In genomic region chr12:125113800-125114199, GRCh38 we compare ENCODE assay signal across 1 cellular context.
TF ChIP-seq lines count a peak whose summit lies in the region.

No MANE protein-coding gene starts in this region.

TF ChIP-seq in GM23338, 12 proteins besides CTCF, POLR2A, EP300 and RAD21 (continued from another document):
- TF ChIP-seq ETS1 (IDR thresholded peaks at IDR 0.05) (no peak), ZNF114 (CRISPR knock-in tag; IDR thresholded peaks at IDR 0.05) (no peak), JUNB (IDR thresholded peaks at IDR 0.05; ENCODE audit: unreplicated experiment) (no peak), ZNF331 (CRISPR knock-in tag; IDR thresholded peaks at IDR 0.05; ENCODE audit: low read depth) (no peak), CREB1 (CRISPR knock-in tag; IDR thresholded peaks at IDR 0.05; ENCODE audit: low read depth) (no peak), POLR2AphosphoS5 (IDR thresholded peaks at IDR 0.05; ENCODE audit: low read depth) (no peak), STAT1 (IDR thresholded peaks at IDR 0.05; ENCODE audit: unreplicated experiment) (no peak)
- TF ChIP-seq, protein P1, sequence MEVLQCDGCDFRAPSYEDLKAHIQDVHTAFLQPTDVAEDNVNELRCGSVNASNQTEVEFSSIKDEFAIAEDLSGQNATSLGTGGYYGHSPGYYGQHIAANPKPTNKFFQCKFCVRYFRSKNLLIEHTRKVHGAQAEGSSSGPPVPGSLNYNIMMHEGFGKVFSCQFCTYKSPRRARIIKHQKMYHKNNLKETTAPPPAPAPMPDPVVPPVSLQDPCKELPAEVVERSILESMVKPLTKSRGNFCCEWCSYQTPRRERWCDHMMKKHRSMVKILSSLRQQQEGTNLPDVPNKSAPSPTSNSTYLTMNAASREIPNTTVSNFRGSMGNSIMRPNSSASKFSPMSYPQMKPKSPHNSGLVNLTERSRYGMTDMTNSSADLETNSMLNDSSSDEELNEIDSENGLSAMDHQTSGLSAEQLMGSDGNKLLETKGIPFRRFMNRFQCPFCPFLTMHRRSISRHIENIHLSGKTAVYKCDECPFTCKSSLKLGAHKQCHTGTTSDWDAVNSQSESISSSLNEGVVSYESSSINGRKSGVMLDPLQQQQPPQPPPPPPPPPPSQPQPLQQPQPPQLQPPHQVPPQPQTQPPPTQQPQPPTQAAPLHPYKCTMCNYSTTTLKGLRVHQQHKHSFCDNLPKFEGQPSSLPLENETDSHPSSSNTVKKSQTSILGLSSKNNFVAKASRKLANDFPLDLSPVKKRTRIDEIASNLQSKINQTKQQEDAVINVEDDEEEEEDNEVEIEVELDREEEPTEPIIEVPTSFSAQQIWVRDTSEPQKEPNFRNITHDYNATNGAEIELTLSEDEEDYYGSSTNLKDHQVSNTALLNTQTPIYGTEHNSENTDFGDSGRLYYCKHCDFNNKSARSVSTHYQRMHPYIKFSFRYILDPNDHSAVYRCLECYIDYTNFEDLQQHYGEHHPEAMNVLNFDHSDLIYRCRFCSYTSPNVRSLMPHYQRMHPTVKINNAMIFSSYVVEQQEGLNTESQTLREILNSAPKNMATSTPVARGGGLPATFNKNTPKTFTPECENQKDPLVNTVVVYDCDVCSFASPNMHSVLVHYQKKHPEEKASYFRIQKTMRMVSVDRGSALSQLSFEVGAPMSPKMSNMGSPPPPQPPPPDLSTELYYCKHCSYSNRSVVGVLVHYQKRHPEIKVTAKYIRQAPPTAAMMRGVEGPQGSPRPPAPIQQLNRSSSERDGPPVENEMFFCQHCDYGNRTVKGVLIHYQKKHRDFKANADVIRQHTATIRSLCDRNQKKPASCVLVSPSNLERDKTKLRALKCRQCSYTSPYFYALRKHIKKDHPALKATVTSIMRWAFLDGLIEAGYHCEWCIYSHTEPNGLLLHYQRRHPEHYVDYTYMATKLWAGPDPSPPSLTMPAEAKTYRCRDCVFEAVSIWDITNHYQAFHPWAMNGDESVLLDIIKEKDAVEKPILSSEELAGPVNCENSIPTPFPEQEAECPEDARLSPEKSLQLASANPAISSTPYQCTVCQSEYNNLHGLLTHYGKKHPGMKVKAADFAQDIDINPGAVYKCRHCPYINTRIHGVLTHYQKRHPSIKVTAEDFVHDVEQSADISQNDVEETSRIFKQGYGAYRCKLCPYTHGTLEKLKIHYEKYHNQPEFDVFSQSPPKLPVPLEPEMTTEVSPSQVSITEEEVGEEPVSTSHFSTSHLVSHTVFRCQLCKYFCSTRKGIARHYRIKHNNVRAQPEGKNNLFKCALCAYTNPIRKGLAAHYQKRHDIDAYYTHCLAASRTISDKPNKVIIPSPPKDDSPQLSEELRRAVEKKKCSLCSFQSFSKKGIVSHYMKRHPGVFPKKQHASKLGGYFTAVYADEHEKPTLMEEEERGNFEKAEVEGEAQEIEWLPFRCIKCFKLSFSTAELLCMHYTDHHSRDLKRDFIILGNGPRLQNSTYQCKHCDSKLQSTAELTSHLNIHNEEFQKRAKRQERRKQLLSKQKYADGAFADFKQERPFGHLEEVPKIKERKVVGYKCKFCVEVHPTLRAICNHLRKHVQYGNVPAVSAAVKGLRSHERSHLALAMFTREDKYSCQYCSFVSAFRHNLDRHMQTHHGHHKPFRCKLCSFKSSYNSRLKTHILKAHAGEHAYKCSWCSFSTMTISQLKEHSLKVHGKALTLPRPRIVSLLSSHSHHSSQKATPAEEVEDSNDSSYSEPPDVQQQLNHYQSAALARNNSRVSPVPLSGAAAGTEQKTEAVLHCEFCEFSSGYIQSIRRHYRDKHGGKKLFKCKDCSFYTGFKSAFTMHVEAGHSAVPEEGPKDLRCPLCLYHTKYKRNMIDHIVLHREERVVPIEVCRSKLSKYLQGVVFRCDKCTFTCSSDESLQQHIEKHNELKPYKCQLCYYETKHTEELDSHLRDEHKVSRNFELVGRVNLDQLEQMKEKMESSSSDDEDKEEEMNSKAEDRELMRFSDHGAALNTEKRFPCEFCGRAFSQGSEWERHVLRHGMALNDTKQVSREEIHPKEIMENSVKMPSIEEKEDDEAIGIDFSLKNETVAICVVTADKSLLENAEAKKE (CRISPR knock-in tag; IDR thresholded peaks at IDR 0.05) = no peak
- TF ChIP-seq, protein P2, sequence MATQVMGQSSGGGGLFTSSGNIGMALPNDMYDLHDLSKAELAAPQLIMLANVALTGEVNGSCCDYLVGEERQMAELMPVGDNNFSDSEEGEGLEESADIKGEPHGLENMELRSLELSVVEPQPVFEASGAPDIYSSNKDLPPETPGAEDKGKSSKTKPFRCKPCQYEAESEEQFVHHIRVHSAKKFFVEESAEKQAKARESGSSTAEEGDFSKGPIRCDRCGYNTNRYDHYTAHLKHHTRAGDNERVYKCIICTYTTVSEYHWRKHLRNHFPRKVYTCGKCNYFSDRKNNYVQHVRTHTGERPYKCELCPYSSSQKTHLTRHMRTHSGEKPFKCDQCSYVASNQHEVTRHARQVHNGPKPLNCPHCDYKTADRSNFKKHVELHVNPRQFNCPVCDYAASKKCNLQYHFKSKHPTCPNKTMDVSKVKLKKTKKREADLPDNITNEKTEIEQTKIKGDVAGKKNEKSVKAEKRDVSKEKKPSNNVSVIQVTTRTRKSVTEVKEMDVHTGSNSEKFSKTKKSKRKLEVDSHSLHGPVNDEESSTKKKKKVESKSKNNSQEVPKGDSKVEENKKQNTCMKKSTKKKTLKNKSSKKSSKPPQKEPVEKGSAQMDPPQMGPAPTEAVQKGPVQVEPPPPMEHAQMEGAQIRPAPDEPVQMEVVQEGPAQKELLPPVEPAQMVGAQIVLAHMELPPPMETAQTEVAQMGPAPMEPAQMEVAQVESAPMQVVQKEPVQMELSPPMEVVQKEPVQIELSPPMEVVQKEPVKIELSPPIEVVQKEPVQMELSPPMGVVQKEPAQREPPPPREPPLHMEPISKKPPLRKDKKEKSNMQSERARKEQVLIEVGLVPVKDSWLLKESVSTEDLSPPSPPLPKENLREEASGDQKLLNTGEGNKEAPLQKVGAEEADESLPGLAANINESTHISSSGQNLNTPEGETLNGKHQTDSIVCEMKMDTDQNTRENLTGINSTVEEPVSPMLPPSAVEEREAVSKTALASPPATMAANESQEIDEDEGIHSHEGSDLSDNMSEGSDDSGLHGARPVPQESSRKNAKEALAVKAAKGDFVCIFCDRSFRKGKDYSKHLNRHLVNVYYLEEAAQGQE (IDR thresholded peaks at IDR 0.05; ENCODE audit: unreplicated experiment) = no peak
TF ChIP-seq in GM23338: peak in this region for 0.
